12 cellular contexts compared by ENCODE assay signal in the genomic region with DNA sequence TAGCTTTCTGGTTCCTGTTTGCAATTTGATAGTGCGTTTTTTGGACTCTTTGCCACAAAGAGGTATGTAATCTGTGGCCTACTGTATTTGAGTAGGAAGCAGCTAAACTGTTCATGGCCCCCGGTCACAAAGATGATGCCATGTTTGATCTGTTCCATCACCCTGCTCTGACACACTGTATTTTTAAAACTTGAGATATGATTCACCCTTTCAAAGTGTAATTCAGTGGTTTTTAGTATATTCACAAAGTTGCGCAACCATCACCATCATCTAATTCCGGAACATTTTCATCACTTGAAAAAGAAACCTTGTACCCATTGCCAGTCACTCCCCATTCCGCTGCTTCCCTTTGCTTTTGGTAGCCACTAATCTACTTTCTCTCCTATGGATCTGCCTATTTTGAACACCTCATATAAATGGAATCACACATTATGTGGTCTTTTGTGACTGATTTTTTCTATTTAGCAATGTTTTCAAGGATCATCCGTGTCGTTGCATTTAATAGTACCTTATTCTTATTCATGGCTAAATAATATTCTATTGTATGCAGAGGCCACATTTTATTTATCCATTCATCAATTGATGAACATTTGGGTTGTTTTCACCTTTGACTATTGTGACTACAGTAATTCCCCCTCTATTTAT.
DNase-seq lines count a peak whose midpoint lies in the region; FAIRE-seq and TF ChIP-seq lines count a peak whose summit lies in the region.
"Had no signal": no experiment of that assay in that cellular context is flagged by ENCODE, and none has a peak within 500 bp of the region (broad histone marks: within the 10 kb centered on the region; RNA-seq: fewer than 3 reads in every experiment).

No MANE protein-coding gene starts in this region.

- TF ChIP-seq CTCF in CD14-positive monocyte (IDR thresholded peaks at IDR 0.05) (no peak), HFFc6 (IDR thresholded peaks at IDR 0.05) (no peak), keratinocyte (optimal IDR thresholded peaks at IDR 0.05 in 1 of 3, IDR thresholded peaks at IDR 0.05 in 1 of 3, conservative IDR thresholded peaks at IDR 0.05 in 1 of 3; ENCODE audit: extremely low read depth in 1 of 3, insufficient read depth in 2 of 3, low read length in 3 of 3) (no peak), Caco-2 (IDR thresholded peaks at IDR 0.05; ENCODE audit: insufficient read depth in 1 of 2, low read depth in 1 of 2, low read length in 1 of 2, severe bottlenecking in 1 of 2, unreplicated experiment in 1 of 2) (no peak), ovary (IDR thresholded peaks at IDR 0.05) (no peak)

- peak overlapping the region; percentile 23 for H3K4me2 ChIP-seq in keratinocyte (ENCODE audit: control insufficient read depth, extremely low read depth, insufficient read depth, low read depth, low read length)

- H3K27me3 Mint-ChIP-seq in CD14-positive monocyte (ENCODE audit: low read depth in 3 of 3) (no peaks in the 10 kb centered on the region), HFFc6 (ENCODE audit: insufficient read depth) (no peaks in the 10 kb centered on the region), Caco-2 (ENCODE audit: insufficient read depth, unreplicated experiment) (no peaks in the 10 kb centered on the region)
- no peaks in the 10 kb centered on the region for H3K27me3 Mint-ChIP-seq in activated naive CD4-positive, alpha-beta T cell treated with anti-CD3 and anti-CD28 coated beads, Interleukin-2, amount 50 U/mL, for 24 hours
- H3K27me3 Mint-ChIP-seq: stimulated activated naive B cell treated with anti-CD40 and anti-IgM and Interleukin-4, amounts not matched to agents 10 μg/mL and 1 μg/mL and 100 μg/mL, for 72 hours had no signal

- CTCF ChIA-PET in Caco-2 (lab: Charles Lee), result no interaction called here

- intact Hi-C loops in CD14-positive monocyte (cut with micrococcal nuclease), result loop anchor here in 1 of 2 donors (10.0 kb wide), 2 partner anchors 47 to 257 kb away; no protein-coding TSS in a partner anchor
- intact Hi-C loops in Caco-2 (cut with micrococcal nuclease; ENCODE audit: unreplicated experiment), result no loop called here
- intact Hi-C loops in ovary (cut with DNase I), result no loop called here

- H3K4me3 Mint-ChIP-seq in CD14-positive monocyte (peak overlapping the region in 1 of 2 donors; percentile 15), HFFc6 (peak overlapping the region; percentile 5; the same call in 1 of the 2 replicates), Caco-2 (ENCODE audit: unreplicated experiment) (no peak overlapping the region)
- H3K4me3 Mint-ChIP-seq in activated naive CD4-positive, alpha-beta T cell treated with anti-CD3 and anti-CD28 coated beads, Interleukin-2, amount 50 U/mL, for 24 hours, result no peak overlapping the region
- H3K4me3 Mint-ChIP-seq: stimulated activated naive B cell treated with anti-CD40 and anti-IgM and Interleukin-4, amounts not matched to agents 10 μg/mL and 1 μg/mL and 100 μg/mL, for 72 hours had no signal

- H2AFZ ChIP-seq in keratinocyte (ENCODE audit: control insufficient read depth, low read length), result no peak overlapping the region

- POLR2A ChIA-PET in Caco-2 (lab: Charles Lee), result no interaction called here

- no peaks in the 10 kb centered on the region for H3K36me3 ChIP-seq in keratinocyte (ENCODE audit: control insufficient read depth in 2 of 2, extremely low read depth in 1 of 2, insufficient read depth in 2 of 2, low read length in 2 of 2)
- H3K36me3 ChIP-seq in Caco-2 (ENCODE audit: control insufficient read depth, insufficient read depth, low read length), result no peaks in the 10 kb centered on the region
- H3K36me3 ChIP-seq in ovary, result no peaks in the 10 kb centered on the region
- H3K36me3 ChIP-seq: sigmoid colon had no signal

- no peaks in the 10 kb centered on the region for H3K9me1 ChIP-seq in keratinocyte (ENCODE audit: control insufficient read depth, extremely low read depth, insufficient read depth, low read length)

- peak; percentile 87 for FAIRE-seq in keratinocyte (lab: Jason Lieb, UNC)

- peak overlapping the region; percentile 77 for H3K27ac ChIP-seq in keratinocyte (ENCODE audit: control insufficient read depth, insufficient read depth, low read length)
- no peak overlapping the region for H3K27ac ChIP-seq in ovary
- H3K27ac ChIP-seq: sigmoid colon had no signal

- H3K9ac ChIP-seq in keratinocyte (ENCODE audit: control insufficient read depth, extremely low read depth, insufficient read depth, low read length), result no peak overlapping the region

- H3K4me1 ChIP-seq in keratinocyte (ENCODE audit: control insufficient read depth, extremely low read depth, insufficient read depth, low read length), result peaks cover 21% of the 10 kb centered on the region
- no peaks in the 10 kb centered on the region; the same call in 1 of the 2 replicates for H3K4me1 ChIP-seq in Caco-2
- no peaks in the 10 kb centered on the region for H3K4me1 ChIP-seq in ovary (ENCODE audit: insufficient read depth)
- H3K4me1 ChIP-seq: sigmoid colon had no signal

- H3K27ac Mint-ChIP-seq in CD14-positive monocyte, result peak overlapping the region; percentile 76 to 91 (median 87)
- H3K27ac Mint-ChIP-seq in HFFc6, result peak overlapping the region; percentile 84
- H3K27ac Mint-ChIP-seq in activated naive CD4-positive, alpha-beta T cell treated with anti-CD3 and anti-CD28 coated beads, Interleukin-2, amount 50 U/mL, for 24 hours, result peak overlapping the region; percentile 25
- H3K27ac Mint-ChIP-seq in Caco-2 (ENCODE audit: unreplicated experiment), result no peak overlapping the region
- H3K27ac Mint-ChIP-seq: stimulated activated naive B cell treated with anti-CD40 and anti-IgM and Interleukin-4, amounts not matched to agents 10 μg/mL and 1 μg/mL and 100 μg/mL, for 72 hours had no signal

- no peaks in the 10 kb centered on the region for H4K20me1 ChIP-seq in keratinocyte (ENCODE audit: control insufficient read depth, extremely low read depth, insufficient read depth, low read length)

- no peak overlapping the region for H3K4me3 ChIP-seq in keratinocyte (ENCODE audit: control insufficient read depth in 2 of 3, extremely low read depth in 1 of 3, insufficient read depth in 2 of 3, low read depth in 1 of 3, low read length in 3 of 3)
- no peak overlapping the region for H3K4me3 ChIP-seq in Caco-2 (ENCODE audit: low read depth, low read length)
- no peak overlapping the region for H3K4me3 ChIP-seq in ovary
- H3K4me3 ChIP-seq: sigmoid colon had no signal

- TF ChIP-seq EP300 in ovary (IDR thresholded peaks at IDR 0.05), result no peak

- DNase-seq in CD14-positive monocyte (ENCODE audit: low spot score), result peak; percentile 64
- DNase-seq in HFFc6, result peak; percentile 68
- peak; percentile 66 for DNase-seq in keratinocyte (ENCODE audit: low read depth, low spot score)
- no peak for DNase-seq in inferior parietal cortex (ENCODE audit: extremely low spot score)
- DNase-seq in NCI-H187 treated with DMSO at 0.1 percent for 48 hours (lab: John Stamatoyannopoulos, UW), result no peak
- DNase-seq in Caco-2, result no peak
- DNase-seq in ovary, result no peak
- DNase-seq: DMS153; NCI-H2029; sigmoid colon; stimulated activated naive B cell treated with anti-CD40 and anti-IgM and Interleukin-4, amounts not matched to agents 10 μg/mL and 1 μg/mL and 100 μg/mL, for 72 hours had no signal

- no peaks in the 10 kb centered on the region for H3K79me2 ChIP-seq in keratinocyte (ENCODE audit: control insufficient read depth, insufficient read depth, low read length)

- no TSS peak for BruUV-seq in Caco-2 (replicated peaks; lab: Mats Ljungman, UMichigan)

- H3K27me3 ChIP-seq in keratinocyte (ENCODE audit: control insufficient read depth, extremely low read depth, insufficient read depth, low read length), result no peaks in the 10 kb centered on the region
- H3K27me3 ChIP-seq in Caco-2 (replicated peaks; ENCODE audit: control insufficient read depth, insufficient read depth, low read length), result no peaks in the 10 kb centered on the region
- no peaks in the 10 kb centered on the region for H3K27me3 ChIP-seq in ovary
- H3K27me3 ChIP-seq: sigmoid colon had no signal

- peaks cover 0 to 10% (median 6%) of the 10 kb centered on the region in 7 donors for H3K9me3 Mint-ChIP-seq in CD14-positive monocyte
- H3K9me3 Mint-ChIP-seq in HFFc6, result peaks cover 12% of the 10 kb centered on the region
- no peaks in the 10 kb centered on the region for H3K9me3 Mint-ChIP-seq in activated naive CD4-positive, alpha-beta T cell treated with anti-CD3 and anti-CD28 coated beads, Interleukin-2, amount 50 U/mL, for 24 hours
- no peaks in the 10 kb centered on the region for H3K9me3 Mint-ChIP-seq in Caco-2 (ENCODE audit: unreplicated experiment)

- WGBS in ovary, 3 donors, result 92 to 96% (median 92%) methylated on average over 7 of the region's 7 CpGs

- H3K4me1 Mint-ChIP-seq in CD14-positive monocyte, result peaks cover 18% of the 10 kb centered on the region
- H3K4me1 Mint-ChIP-seq in HFFc6 (ENCODE audit: low read depth), result peaks cover 62% of the 10 kb centered on the region
- H3K4me1 Mint-ChIP-seq in activated naive CD4-positive, alpha-beta T cell treated with anti-CD3 and anti-CD28 coated beads, Interleukin-2, amount 50 U/mL, for 24 hours, result peaks cover 8% of the 10 kb centered on the region
- H3K4me1 Mint-ChIP-seq in Caco-2 (ENCODE audit: low read depth, unreplicated experiment), result no peaks in the 10 kb centered on the region
- H3K4me1 Mint-ChIP-seq: stimulated activated naive B cell treated with anti-CD40 and anti-IgM and Interleukin-4, amounts not matched to agents 10 μg/mL and 1 μg/mL and 100 μg/mL, for 72 hours had no signal

- no peak for TF ChIP-seq POLR2A in ovary (IDR thresholded peaks at IDR 0.05)

- dilution Hi-C loops in keratinocyte (cut with MboI; ENCODE audit: extremely low pct_ligation_motif_present, low sequenced_read_pairs), result no loop called here

- H3K9me3 ChIP-seq in keratinocyte (ENCODE audit: control insufficient read depth, low read depth, low read length), result no peaks in the 10 kb centered on the region
- peaks cover 3% of the 10 kb centered on the region; the same call in 1 of the 2 replicates for H3K9me3 ChIP-seq in Caco-2
- no peaks in the 10 kb centered on the region for H3K9me3 ChIP-seq in ovary

- H3K36me3 Mint-ChIP-seq in CD14-positive monocyte, result no peaks in the 10 kb centered on the region
- H3K36me3 Mint-ChIP-seq in HFFc6 (ENCODE audit: low read depth), result peaks cover 14% of the 10 kb centered on the region
- H3K36me3 Mint-ChIP-seq in activated naive CD4-positive, alpha-beta T cell treated with anti-CD3 and anti-CD28 coated beads, Interleukin-2, amount 50 U/mL, for 24 hours, result peaks cover 2% of the 10 kb centered on the region
- H3K36me3 Mint-ChIP-seq in Caco-2 (ENCODE audit: insufficient read depth, unreplicated experiment), result no peaks in the 10 kb centered on the region

Comparison
In these comparisons a context has a peak if more than half of its experiments do, and no peak if none do; other contexts are left out.
1. DNase-seq: peak in CD14-positive monocyte (single experiment), HFFc6 (single experiment) and keratinocyte (single experiment); none in inferior parietal cortex (single experiment), NCI-H187 treated with DMSO at 0.1 percent for 48 hours (single experiment), Caco-2 (0 of 2) and ovary (0 of 5).